In genomic region chr1:217482356-217483102, GRCh38 we compare ENCODE assay signal across 9 cellular contexts.
A peak's percentile ranks its signal among the peaks of the same experiment; 100 is the strongest.
DNase-seq lines count a peak whose midpoint lies in the region; ATAC-seq and TF ChIP-seq lines count a peak whose summit lies in the region.
"Had no signal": no experiment of that assay in that cellular context is flagged by ENCODE, and none has a peak within 500 bp of the region (broad histone marks: within the 10 kb centered on the region; RNA-seq: fewer than 3 reads in every experiment).

No MANE protein-coding gene starts in this region.

- peak overlapping the region; percentile 79 for H3K27ac Mint-ChIP-seq in activated naive CD8-positive, alpha-beta T cell treated with anti-CD3 and anti-CD28 coated beads, Interleukin-2, amount 10 ng/mL, durations not matched to agents 7 days and 5 days

- H3K4me3 ChIP-seq in GM12864 (ENCODE audit: low read depth, low read length): no peak overlapping the region

- no peak for TF ChIP-seq CTCF in GM12864 (IDR thresholded peaks at IDR 0.05; ENCODE audit: low read depth, low read length, missing control alignments)

- peaks cover 6% of the 10 kb centered on the region for H3K9me3 Mint-ChIP-seq in activated naive CD8-positive, alpha-beta T cell treated with anti-CD3 and anti-CD28 coated beads, Interleukin-2, amount 10 ng/mL, durations not matched to agents 7 days and 5 days

- POLR2A ChIA-PET in activated naive CD8-positive, alpha-beta T cell treated with anti-CD3 and anti-CD28 coated beads, Interleukin-2, amount 10 ng/mL, durations not matched to agents 7 days and 5 days (lab: Charles Lee): interaction anchor here (1.0 kb wide), 1 partner anchor 148 kb away, joined by 3 read pairs; the partner anchor contains the start of genes GPATCH2 and SPATA17
- POLR2A ChIA-PET in HEK293T (lab: Yijun Ruan, JAX): no interaction called here

- DNase-seq in GM12864 (ENCODE audit: low read depth): peak; percentile 40
- DNase-seq in Kasumi-1 (lab: John Stamatoyannopoulos, UW): peak; percentile 79 to 84
- peak; percentile 37 for DNase-seq in activated naive CD8-positive, alpha-beta T cell treated with anti-CD3 and anti-CD28 coated beads, Interleukin-2, amount 10 ng/mL, durations not matched to agents 7 days and 5 days
- peak; percentile 74 for DNase-seq in stimulated activated CD4-positive, alpha-beta T cell treated with anti-CD3 and anti-CD28 coated beads, Interleukin-15, amount 100 ng/mL, for 24 hours
- no peak for DNase-seq in HEK293T (ENCODE audit: extremely low spot score)
- DNase-seq in NCI-H146 treated with DMSO at 0.1 percent for 48 hours (lab: John Stamatoyannopoulos, UW; ENCODE audit: unreplicated experiment): no peak
- no peak for DNase-seq in DMS79 treated with DMSO at 0.1 percent for 48 hours (lab: John Stamatoyannopoulos, UW)

- H3K4me3 Mint-ChIP-seq in activated naive CD8-positive, alpha-beta T cell treated with anti-CD3 and anti-CD28 coated beads, Interleukin-2, amount 10 ng/mL, durations not matched to agents 7 days and 5 days: peak overlapping the region; percentile 48
- H3K4me3 Mint-ChIP-seq: neural crest cell had no signal

- H3K27me3 Mint-ChIP-seq in activated naive CD8-positive, alpha-beta T cell treated with anti-CD3 and anti-CD28 coated beads, Interleukin-2, amount 10 ng/mL, durations not matched to agents 7 days and 5 days: no peaks in the 10 kb centered on the region

- CTCF ChIA-PET in HEK293T (lab: Yijun Ruan, JAX): no interaction called here

- H3K36me3 Mint-ChIP-seq in activated naive CD8-positive, alpha-beta T cell treated with anti-CD3 and anti-CD28 coated beads, Interleukin-2, amount 10 ng/mL, durations not matched to agents 7 days and 5 days: peaks cover 27% of the 10 kb centered on the region

- peak; percentile 99 for ATAC-seq in GM21786 (IDR thresholded peaks at IDR 0.05; ENCODE audit: unreplicated experiment)
- ATAC-seq in activated naive CD8-positive, alpha-beta T cell treated with anti-CD3 and anti-CD28 coated beads, Interleukin-2, amount 10 ng/mL, durations not matched to agents 7 days and 5 days (ENCODE audit: low read depth): peak; percentile 99

- H3K4me1 Mint-ChIP-seq in activated naive CD8-positive, alpha-beta T cell treated with anti-CD3 and anti-CD28 coated beads, Interleukin-2, amount 10 ng/mL, durations not matched to agents 7 days and 5 days: peaks cover 22% of the 10 kb centered on the region
- H3K4me1 Mint-ChIP-seq: neural crest cell had no signal

TF ChIP-seq in HEK293T, 16 proteins besides CTCF, POLR2A, EP300 and RAD21:
- TF ChIP-seq FOXM1 (IDR thresholded peaks at IDR 0.05; ENCODE audit: borderline replicate concordance) (no peak), FOXA1 (IDR thresholded peaks at IDR 0.05) (no peak), L3MBTL2 (conservative IDR thresholded peaks at IDR 0.05) (no peak)

Comparison
In these comparisons a context has a peak if more than half of its experiments do, and no peak if none do; other contexts are left out.
1. DNase-seq: peak in GM12864 (single experiment), Kasumi-1 (2 of 2), activated naive CD8-positive, alpha-beta T cell treated with anti-CD3 and anti-CD28 coated beads, Interleukin-2, amount 10 ng/mL, durations not matched to agents 7 days and 5 days (single experiment) and stimulated activated CD4-positive, alpha-beta T cell treated with anti-CD3 and anti-CD28 coated beads, Interleukin-15, amount 100 ng/mL, for 24 hours (single experiment); none in HEK293T (single experiment), NCI-H146 treated with DMSO at 0.1 percent for 48 hours (single experiment) and DMS79 treated with DMSO at 0.1 percent for 48 hours (single experiment).